In the genomic region with DNA sequence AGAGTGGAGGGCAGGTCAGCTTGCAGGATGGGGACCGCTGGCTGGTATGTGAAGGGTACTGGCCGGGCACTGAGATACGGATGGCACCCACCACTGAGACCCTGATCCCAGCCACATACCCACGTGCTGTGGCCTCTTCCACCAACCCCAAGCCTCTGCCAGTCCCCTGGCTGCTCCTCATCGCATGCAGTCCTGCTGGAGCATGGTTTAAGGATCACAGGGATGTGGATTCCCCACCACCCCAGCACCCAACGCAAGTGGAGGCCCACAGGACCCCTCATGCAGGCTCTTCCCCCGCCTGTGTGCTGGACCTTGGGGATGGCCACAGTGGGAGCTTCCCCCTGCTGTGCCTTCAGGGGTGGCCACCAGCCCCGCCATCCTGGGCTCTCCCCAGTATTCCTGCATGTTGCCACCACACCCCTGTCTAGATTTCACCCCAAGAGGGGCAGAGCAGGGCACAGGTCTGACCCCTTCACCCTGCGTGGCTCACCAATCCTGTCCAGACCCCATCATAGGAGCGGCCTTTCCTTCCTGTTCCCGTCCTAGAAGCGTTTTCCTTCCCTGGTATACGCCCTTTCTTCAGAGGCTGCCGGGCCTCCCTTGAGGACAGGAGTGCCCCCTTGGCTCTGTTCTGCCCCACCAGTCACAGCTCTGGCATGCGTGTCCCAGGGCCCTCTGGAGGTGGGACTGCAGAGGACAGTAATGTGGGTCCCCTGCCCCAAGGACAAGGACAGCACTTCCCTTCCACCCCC, we compare ENCODE assay signal across 18 cellular contexts. TPM values are rescaled to one million over a fixed set of nuclear protein-coding genes. Genes with fewer than 3 reads are reported as not detected.
A peak's percentile ranks its signal among the peaks of the same experiment; 100 is the strongest.
DNase-seq lines count a peak whose midpoint lies in the region; ATAC-seq, FAIRE-seq and TF ChIP-seq lines count a peak whose summit lies in the region.
"Had no signal": no experiment of that assay in that cellular context is flagged by ENCODE, and none has a peak within 500 bp of the region (broad histone marks: within the 10 kb centered on the region; RNA-seq: fewer than 3 reads in every experiment).

No MANE protein-coding gene starts in this region.

- no peak overlapping the region for H3K9ac ChIP-seq in mesenchymal stem cell (ENCODE audit: low read length)

- no peak overlapping the region for H2BK120ac ChIP-seq in mesenchymal stem cell (ENCODE audit: low read depth, low read length)

- H3K36me3 Mint-ChIP-seq in HFFc6 (ENCODE audit: low read depth) = peaks cover 40% of the 10 kb centered on the region
- no peaks in the 10 kb centered on the region for H3K36me3 Mint-ChIP-seq in stimulated activated memory B cell treated with anti-CD40 and anti-IgM and Interleukin-4, amounts not matched to agents 10 μg/mL and 1 μg/mL and 100 μg/mL, for 72 hours
- no peaks in the 10 kb centered on the region for H3K36me3 Mint-ChIP-seq in activated T-cell treated with anti-CD3 and anti-CD28 coated beads, Interleukin-2, amount 50 U/mL, for 24 hours (ENCODE audit: low read depth)
- H3K36me3 Mint-ChIP-seq: CD8-positive, alpha-beta memory T cell had no signal

- peak overlapping the region; percentile 67 for H3K27ac Mint-ChIP-seq in HFFc6
- no peak overlapping the region for H3K27ac Mint-ChIP-seq in stimulated activated memory B cell treated with anti-CD40 and anti-IgM and Interleukin-4, amounts not matched to agents 10 μg/mL and 1 μg/mL and 100 μg/mL, for 72 hours
- no peak overlapping the region for H3K27ac Mint-ChIP-seq in activated T-cell treated with anti-CD3 and anti-CD28 coated beads, Interleukin-2, amount 50 U/mL, for 24 hours
- H3K27ac Mint-ChIP-seq: CD8-positive, alpha-beta memory T cell; GM23338 had no signal

- 97% methylated on average over 15 of the region's 15 CpGs for WGBS in mesenchymal stem cell

- H3K9me3 Mint-ChIP-seq in HFFc6 = no peaks in the 10 kb centered on the region
- peaks cover 5% of the 10 kb centered on the region for H3K9me3 Mint-ChIP-seq in stimulated activated memory B cell treated with anti-CD40 and anti-IgM and Interleukin-4, amounts not matched to agents 10 μg/mL and 1 μg/mL and 100 μg/mL, for 72 hours
- no peaks in the 10 kb centered on the region for H3K9me3 Mint-ChIP-seq in activated T-cell treated with anti-CD3 and anti-CD28 coated beads, Interleukin-2, amount 50 U/mL, for 24 hours
- H3K9me3 Mint-ChIP-seq: CD8-positive, alpha-beta memory T cell had no signal

- H3K4me1 Mint-ChIP-seq in HFFc6 (ENCODE audit: low read depth) = peaks cover 75% of the 10 kb centered on the region
- H3K4me1 Mint-ChIP-seq in stimulated activated memory B cell treated with anti-CD40 and anti-IgM and Interleukin-4, amounts not matched to agents 10 μg/mL and 1 μg/mL and 100 μg/mL, for 72 hours = no peaks in the 10 kb centered on the region
- peaks cover 7% of the 10 kb centered on the region for H3K4me1 Mint-ChIP-seq in activated T-cell treated with anti-CD3 and anti-CD28 coated beads, Interleukin-2, amount 50 U/mL, for 24 hours (ENCODE audit: low read depth)
- H3K4me1 Mint-ChIP-seq: CD8-positive, alpha-beta memory T cell had no signal

- H2BK15ac ChIP-seq in mesenchymal stem cell (ENCODE audit: low read depth, poor library complexity, severe bottlenecking) = peak overlapping the region; percentile 55

- DNase-seq in HFFc6 = no peak
- DNase-seq in mesenchymal stem cell = no peak
- DNase-seq in amniotic stem cell (lab: John Stamatoyannopoulos, UW) = no peak
- no peak for DNase-seq in NK-92 (lab: John Stamatoyannopoulos, UW; ENCODE audit: unreplicated experiment)
- DNase-seq in activated T-cell treated with anti-CD3 and anti-CD28 coated beads, Interleukin-2, amount 50 U/mL, for 24 hours = no peak
- no peak for DNase-seq in GM12892 (ENCODE audit: insufficient read length)
- DNase-seq: CD8-positive, alpha-beta memory T cell; DND-41; MV-4-11; NCI-H1417; NCI-H1930; NCI-H2171; NCI-H446 treated with DMSO at 0.1 percent for 48 hours had no signal

- H3K4me3 ChIP-seq in mesenchymal stem cell (ENCODE audit: insufficient read depth in 1 of 2, low read depth in 1 of 2, low read length in 2 of 2) = no peak overlapping the region
- H3K4me3 ChIP-seq: GM23338, K562 had no signal

- H2AK5ac ChIP-seq in mesenchymal stem cell (ENCODE audit: low read length, severe bottlenecking) = peak overlapping the region; percentile 76

- peaks cover 3 to 49% of the 10 kb centered on the region in 2 experiments for H3K36me3 ChIP-seq in mesenchymal stem cell (ENCODE audit: control insufficient read depth in 1 of 2, insufficient read depth in 2 of 2, low read depth in 1 of 2, low read length in 2 of 2)

- H3K27me3 Mint-ChIP-seq in HFFc6 (ENCODE audit: insufficient read depth) = peaks cover 3% of the 10 kb centered on the region
- H3K27me3 Mint-ChIP-seq in stimulated activated memory B cell treated with anti-CD40 and anti-IgM and Interleukin-4, amounts not matched to agents 10 μg/mL and 1 μg/mL and 100 μg/mL, for 72 hours = peaks cover 67% of the 10 kb centered on the region
- H3K27me3 Mint-ChIP-seq in activated T-cell treated with anti-CD3 and anti-CD28 coated beads, Interleukin-2, amount 50 U/mL, for 24 hours = peaks cover 27% of the 10 kb centered on the region

- peak; percentile 14 for ATAC-seq in stimulated activated memory B cell treated with anti-CD40 and anti-IgM and Interleukin-4, amounts not matched to agents 10 μg/mL and 1 μg/mL and 100 μg/mL, for 72 hours
- ATAC-seq: GM23338, K562 had no signal

- no peak overlapping the region for H3K4me3 Mint-ChIP-seq in HFFc6
- no peak overlapping the region for H3K4me3 Mint-ChIP-seq in stimulated activated memory B cell treated with anti-CD40 and anti-IgM and Interleukin-4, amounts not matched to agents 10 μg/mL and 1 μg/mL and 100 μg/mL, for 72 hours
- H3K4me3 Mint-ChIP-seq in activated T-cell treated with anti-CD3 and anti-CD28 coated beads, Interleukin-2, amount 50 U/mL, for 24 hours = no peak overlapping the region
- H3K4me3 Mint-ChIP-seq: CD8-positive, alpha-beta memory T cell; GM23338 had no signal

- H3K4me2 ChIP-seq in mesenchymal stem cell (ENCODE audit: low read length, poor library complexity, severe bottlenecking) = no peak overlapping the region
- H3K4me2 ChIP-seq: GM23338 had no signal

- peak overlapping the region; percentile 2 to 71 for H3K4ac ChIP-seq in mesenchymal stem cell (ENCODE audit: low read depth in 1 of 2, low read length in 2 of 2)

- H3K9me3 ChIP-seq in mesenchymal stem cell (ENCODE audit: control insufficient read depth, low read length) = no peaks in the 10 kb centered on the region

- no peaks in the 10 kb centered on the region for H3K27me3 ChIP-seq in mesenchymal stem cell (ENCODE audit: control insufficient read depth in 1 of 2, insufficient read depth in 1 of 2, low read length in 2 of 2)

- peak overlapping the region; percentile 41 to 49 for H3K18ac ChIP-seq in mesenchymal stem cell (ENCODE audit: low read depth in 1 of 2, low read length in 2 of 2)

- peak overlapping the region; percentile 46 to 55 for H2BK12ac ChIP-seq in mesenchymal stem cell (ENCODE audit: low read length in 2 of 2)

- TF ChIP-seq CTCF in C4-2B (conservative IDR thresholded peaks at IDR 0.05) (no peak), HFFc6 (IDR thresholded peaks at IDR 0.05) (no peak)

- no peak overlapping the region for H2BK5ac ChIP-seq in mesenchymal stem cell (ENCODE audit: low read depth, low read length, poor library complexity, severe bottlenecking)

- peaks cover 22% of the 10 kb centered on the region for H3K79me1 ChIP-seq in mesenchymal stem cell (replicated peaks; ENCODE audit: low read length, poor library complexity, severe bottlenecking)

- peak overlapping the region in 1 of 2 experiments; percentile 36 for H3K23ac ChIP-seq in mesenchymal stem cell (ENCODE audit: low read length in 2 of 2)

- H4K8ac ChIP-seq in mesenchymal stem cell (ENCODE audit: low read length) = peak overlapping the region; percentile 42

- no peak for FAIRE-seq in GM12892 (lab: Jason Lieb, UNC)
- FAIRE-seq: G401.6, K562 had no signal

- H2AFZ ChIP-seq in mesenchymal stem cell (ENCODE audit: low read depth, low read length) = no peak overlapping the region
- H2AFZ ChIP-seq: GM23338 had no signal

- peaks cover 26% of the 10 kb centered on the region for H3K4me1 ChIP-seq in mesenchymal stem cell (ENCODE audit: control insufficient read depth, insufficient read depth, low read depth, low read length)

- no peak for TF ChIP-seq POLR2A in GM12892 (IDR thresholded peaks at IDR 0.05; ENCODE audit: low read depth, low read length)

- peak overlapping the region; percentile 86 for H4K91ac ChIP-seq in mesenchymal stem cell (ENCODE audit: low read length)

- H3K14ac ChIP-seq in mesenchymal stem cell (ENCODE audit: low read length in 2 of 2) = peak overlapping the region in 1 of 2 experiments; percentile 23

- H3K27ac ChIP-seq in C4-2B (peak overlapping the region; percentile 89; the same call in 1 of the 2 replicates), mesenchymal stem cell (ENCODE audit: low read length, poor library complexity, severe bottlenecking) (no peak overlapping the region)

RNA-seq across cellular contexts. Expression of gene MLPH, which starts 18.3 kb away (rescaled TPM):
- 10 to 100 TPM; 32.0 to 44.1 (median 41.0) TPM for total RNA-seq in HFFc6 (2021; fragmentation: NEBNext Ultra II Directional; extraction: Animal tissue kit (Norgen Biotek cat#: 25700))
- 93.7 TPM for polyA plus RNA-seq in mesenchymal stem cell (2013, experiment 1 of 2)
- polyA plus RNA-seq in mesenchymal stem cell (2013, experiment 2 of 2) = 85.6 TPM
- not detected for polyA plus RNA-seq in GM12892 (2012; ENCODE audit: missing spikeins)
- total RNA-seq: CD8-positive, alpha-beta memory T cell had no signal
- polyA plus RNA-seq: CD8-positive, alpha-beta memory T cell; K562 had no signal
